14 cellular contexts compared by ENCODE assay signal in the genomic region with DNA sequence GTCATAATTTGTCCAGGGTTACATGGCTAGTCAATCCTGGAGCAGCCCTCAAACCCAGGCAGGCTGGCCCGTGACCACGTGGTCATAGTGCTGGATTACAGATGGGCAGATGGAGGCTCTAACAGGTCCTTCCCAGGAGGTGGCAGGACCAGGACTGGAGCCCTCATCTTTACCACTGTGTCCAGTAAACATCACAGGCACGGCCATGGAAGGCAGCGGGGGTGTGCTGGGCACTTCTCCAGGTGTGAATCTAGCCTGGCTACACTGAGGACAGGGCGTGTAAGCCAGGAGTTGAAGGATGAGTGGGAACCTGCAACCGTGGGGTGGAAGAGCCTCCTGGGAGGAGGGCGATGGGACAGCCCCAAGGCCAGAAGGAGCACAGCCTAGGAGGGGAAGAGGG. TPM values are rescaled to one million over a fixed set of nuclear protein-coding genes. Genes with fewer than 3 reads are reported as not detected.
A peak's percentile ranks its signal among the peaks of the same experiment; 100 is the strongest.
DNase-seq lines count a peak whose midpoint lies in the region; ATAC-seq and TF ChIP-seq lines count a peak whose summit lies in the region.
"Had no signal": no experiment of that assay in that cellular context is flagged by ENCODE, and none has a peak within 500 bp of the region (broad histone marks: within the 10 kb centered on the region; RNA-seq: fewer than 3 reads in every experiment).

No MANE protein-coding gene starts in this region.

- H3K4me1 Mint-ChIP-seq in stimulated activated memory B cell treated with anti-CD40 and anti-IgM and Interleukin-4, amounts not matched to agents 10 μg/mL and 1 μg/mL and 100 μg/mL, for 72 hours, result peaks cover 56% of the 10 kb centered on the region

- H3K27ac ChIP-seq in colonic mucosa, result no peak overlapping the region

- intact Hi-C loops in colonic mucosa (cut with DNase I), result no loop called here

- no peak overlapping the region for H3K4me3 Mint-ChIP-seq in stimulated activated memory B cell treated with anti-CD40 and anti-IgM and Interleukin-4, amounts not matched to agents 10 μg/mL and 1 μg/mL and 100 μg/mL, for 72 hours
- H3K4me3 Mint-ChIP-seq: activated naive CD4-positive, alpha-beta T cell treated with anti-CD3 and anti-CD28 coated beads, Interleukin-2, amount 50 U/mL, for 24 hours; endodermal cell had no signal

- no peak for ATAC-seq in stimulated activated memory B cell treated with anti-CD40 and anti-IgM and Interleukin-4, amounts not matched to agents 10 μg/mL and 1 μg/mL and 100 μg/mL, for 72 hours
- no peak for ATAC-seq in omental fat pad (ENCODE audit: low FRiP score)
- ATAC-seq: Panc1; stimulated activated naive CD8-positive, alpha-beta T cell treated with anti-CD3 and anti-CD28 coated beads, Interleukin-15, Interleukin-2, amounts not matched to agents 100 U/mL and 50 U/mL, for 24 hours had no signal

- H3K4me3 ChIP-seq in colonic mucosa, result no peak overlapping the region
- H3K4me3 ChIP-seq: HAP-1 had no signal

- H3K36me3 ChIP-seq in colonic mucosa, result no peaks in the 10 kb centered on the region

- TF ChIP-seq CTCF in colonic mucosa (IDR thresholded peaks at IDR 0.05) (no peak), omental fat pad (IDR thresholded peaks at IDR 0.05) (no peak), GM10266 (IDR thresholded peaks at IDR 0.05; ENCODE audit: control insufficient read depth, insufficient read depth, low read depth, missing control alignments) (no peak)

- no peaks in the 10 kb centered on the region for H3K27me3 ChIP-seq in colonic mucosa

- no peaks in the 10 kb centered on the region for H3K9me3 ChIP-seq in colonic mucosa
- H3K9me3 ChIP-seq: HAP-1 had no signal

- peak; percentile 57 for DNase-seq in activated effector memory CD4-positive, alpha-beta T cell treated with anti-CD3 and anti-CD28 coated beads, Interleukin-2, amount 50 U/mL, for 16 hours
- no peak for DNase-seq in activated effector memory CD4-positive, alpha-beta T cell treated with Interleukin-2 at 50 U/mL for 16 hours
- DNase-seq in colonic mucosa, result no peak
- no peak for DNase-seq in omental fat pad (ENCODE audit: low spot score)
- no peak for DNase-seq in GM10266 (ENCODE audit: extremely low spot score)
- DNase-seq: AML-193; endodermal cell; GF-D8; Kasumi-1; stimulated activated naive CD8-positive, alpha-beta T cell treated with anti-CD3 and anti-CD28 coated beads, Interleukin-15, Interleukin-2, amounts not matched to agents 100 U/mL and 50 U/mL, for 24 hours had no signal

- H3K27me3 Mint-ChIP-seq in stimulated activated memory B cell treated with anti-CD40 and anti-IgM and Interleukin-4, amounts not matched to agents 10 μg/mL and 1 μg/mL and 100 μg/mL, for 72 hours, result no peaks in the 10 kb centered on the region
- H3K27me3 Mint-ChIP-seq: activated naive CD4-positive, alpha-beta T cell treated with anti-CD3 and anti-CD28 coated beads, Interleukin-2, amount 50 U/mL, for 24 hours had no signal

- peak overlapping the region; percentile 46 for H3K27ac Mint-ChIP-seq in stimulated activated memory B cell treated with anti-CD40 and anti-IgM and Interleukin-4, amounts not matched to agents 10 μg/mL and 1 μg/mL and 100 μg/mL, for 72 hours
- H3K27ac Mint-ChIP-seq: activated naive CD4-positive, alpha-beta T cell treated with anti-CD3 and anti-CD28 coated beads, Interleukin-2, amount 50 U/mL, for 24 hours; endodermal cell had no signal

- H3K9me3 Mint-ChIP-seq in stimulated activated memory B cell treated with anti-CD40 and anti-IgM and Interleukin-4, amounts not matched to agents 10 μg/mL and 1 μg/mL and 100 μg/mL, for 72 hours, result no peaks in the 10 kb centered on the region
- H3K9me3 Mint-ChIP-seq: activated naive CD4-positive, alpha-beta T cell treated with anti-CD3 and anti-CD28 coated beads, Interleukin-2, amount 50 U/mL, for 24 hours; endodermal cell had no signal

- peaks cover 37% of the 10 kb centered on the region for H3K36me3 Mint-ChIP-seq in stimulated activated memory B cell treated with anti-CD40 and anti-IgM and Interleukin-4, amounts not matched to agents 10 μg/mL and 1 μg/mL and 100 μg/mL, for 72 hours

- H3K9ac ChIP-seq in colonic mucosa (ENCODE audit: low read depth in 2 of 2, low read length in 2 of 2), result peak overlapping the region; percentile 10 to 12

- H3K4me1 ChIP-seq in colonic mucosa, result peaks cover 24% of the 10 kb centered on the region

RNA-seq across cellular contexts. Expression of a gene that starts 6.1 kb away (rescaled TPM):
- total RNA-seq in colonic mucosa, result 10 to 100 TPM; 47.8 to 54.6 TPM
- total RNA-seq in omental fat pad, result 10 to 100 TPM; 15.7 to 26.3 (median 21.0) TPM

RNA-seq across cellular contexts. Expression of a gene that starts 20.2 kb away (rescaled TPM):
- 10 to 100 TPM; 46.7 to 57.3 TPM for total RNA-seq in colonic mucosa
- 10 to 100 TPM; 21.2 to 52.8 (median 34.8) TPM for total RNA-seq in omental fat pad

RNA-seq across cellular contexts. Expression of a gene that starts 26.8 kb away (rescaled TPM):
- total RNA-seq in colonic mucosa, result 1 to 10 TPM in 1 of 2 donors, under 1 TPM in 1; 0.32 to 1.0 TPM
- under 1 TPM in 3 of 4 donors, not detected in 1; 0.31 to 0.93 (median 0.72) TPM for total RNA-seq in omental fat pad

RNA-seq across cellular contexts. Expression of a gene that starts 27.3 kb away (rescaled TPM):
- total RNA-seq in colonic mucosa (10 to 100 TPM; 42.5 to 53.0 TPM), omental fat pad (10 to 100 TPM in 2 of 4 donors, 1 to 10 TPM in 2; 2.7 to 14.1 (median 8.6) TPM)

RNA-seq across cellular contexts. Expression of a gene that starts 32.7 kb away (rescaled TPM):
- total RNA-seq in colonic mucosa (10 to 100 TPM; 47.8 to 51.8 TPM), omental fat pad (10 to 100 TPM; 16.9 to 32.3 (median 20.0) TPM)
